ENCODE assay signal across 8 cellular contexts in genomic region chr17:29579866-29580771, GRCh38. TPM values are rescaled to one million over a fixed set of nuclear protein-coding genes. Genes with fewer than 3 reads are reported as not detected.
A peak's percentile ranks its signal among the peaks of the same experiment; 100 is the strongest.
DNase-seq lines count a peak whose midpoint lies in the region; ATAC-seq and TF ChIP-seq lines count a peak whose summit lies in the region.

No MANE protein-coding gene starts in this region.

- TF ChIP-seq CTCF in fibroblast of pulmonary artery (IDR thresholded peaks at IDR 0.05; ENCODE audit: low read length, missing control alignments) (peak; percentile 88), tibial artery (IDR thresholded peaks at IDR 0.05) (peak; percentile 91 to 92)

- H3K4me1 ChIP-seq in tibial artery, result peaks cover 0 to 29% (median 9%) of the 10 kb centered on the region in 4 donors

- peak; percentile 96 for DNase-seq in DMS 273 (lab: John Stamatoyannopoulos, UW; ENCODE audit: unreplicated experiment)
- DNase-seq in KG1 (lab: John Stamatoyannopoulos, UW), result peak; percentile 68
- DNase-seq in RKO (ENCODE audit: low spot score), result peak; percentile 90
- DNase-seq in fibroblast of pulmonary artery (ENCODE audit: low read depth), result peak; percentile 83
- peak in 55 of 56 donors; percentile 23 to 94 (median 81) for DNase-seq in nucleus accumbens (lab: John Stamatoyannopoulos, UW)
- DNase-seq in tibial artery, result peak; percentile 89 to 90

- peak; percentile 66 for ATAC-seq in GM21576 (IDR thresholded peaks at IDR 0.05; ENCODE audit: unreplicated experiment)
- ATAC-seq in activated T-helper 17 cell treated with anti-CD3 and anti-CD28 coated beads, Interleukin-2, amount 50 U/mL, for 72 hours (replicated peaks), result peak; percentile 99

- peaks cover 57% of the 10 kb centered on the region for H3K36me3 Mint-ChIP-seq in activated T-helper 17 cell treated with anti-CD3 and anti-CD28 coated beads, Interleukin-2, amount 50 U/mL, for 72 hours (ENCODE audit: low read depth)

- no peaks in the 10 kb centered on the region for H3K27me3 ChIP-seq in tibial artery

- H3K4me3 Mint-ChIP-seq in activated T-helper 17 cell treated with anti-CD3 and anti-CD28 coated beads, Interleukin-2, amount 50 U/mL, for 72 hours, result peak overlapping the region; percentile 42

- no peaks in the 10 kb centered on the region for H3K27me3 Mint-ChIP-seq in activated T-helper 17 cell treated with anti-CD3 and anti-CD28 coated beads, Interleukin-2, amount 50 U/mL, for 72 hours

- H3K27ac ChIP-seq in tibial artery, result no peak overlapping the region

- intact Hi-C loops in tibial artery (cut with DNase I; ENCODE audit: low total_unique reads), result loop anchor here (5.0 kb wide), 2 partner anchors 32 to 202 kb away; no protein-coding TSS in a partner anchor

- H3K4me3 ChIP-seq in fibroblast of pulmonary artery (replicated peaks; ENCODE audit: low read depth, low read length), result no peak overlapping the region
- no peak overlapping the region for H3K4me3 ChIP-seq in tibial artery

- H3K27ac Mint-ChIP-seq in activated T-helper 17 cell treated with anti-CD3 and anti-CD28 coated beads, Interleukin-2, amount 50 U/mL, for 72 hours, result peak overlapping the region; percentile 83

- H3K4me1 Mint-ChIP-seq in activated T-helper 17 cell treated with anti-CD3 and anti-CD28 coated beads, Interleukin-2, amount 50 U/mL, for 72 hours, result peaks cover 9% of the 10 kb centered on the region

- no peaks in the 10 kb centered on the region for H3K9me3 Mint-ChIP-seq in activated T-helper 17 cell treated with anti-CD3 and anti-CD28 coated beads, Interleukin-2, amount 50 U/mL, for 72 hours

- peaks cover 21 to 79% (median 63%) of the 10 kb centered on the region in 3 donors for H3K36me3 ChIP-seq in tibial artery

- H3K9me3 ChIP-seq in tibial artery, result no peaks in the 10 kb centered on the region

RNA-seq across cellular contexts. Expression of gene GIT1, which starts 9.3 kb away (rescaled TPM):
- 10 to 100 TPM; 52.4 to 65.7 TPM for total RNA-seq in activated T-helper 17 cell treated with anti-CD3 and anti-CD28 coated beads, Interleukin-2, amount 50 U/mL, for 72 hours

RNA-seq across cellular contexts. Expression of gene TP53I13, which starts 11.6 kb away (rescaled TPM):
- total RNA-seq in activated T-helper 17 cell treated with anti-CD3 and anti-CD28 coated beads, Interleukin-2, amount 50 U/mL, for 72 hours, result 10 to 100 TPM; 45.7 to 58.1 TPM

RNA-seq across cellular contexts. Expression of gene ANKRD13B, which starts 12.8 kb away (rescaled TPM):
- 10 to 100 TPM; 10.4 to 27.7 TPM for total RNA-seq in activated T-helper 17 cell treated with anti-CD3 and anti-CD28 coated beads, Interleukin-2, amount 50 U/mL, for 72 hours

RNA-seq across cellular contexts. Expression of gene ABHD15, which starts 13.3 kb away (rescaled TPM):
- 10 to 100 TPM; 10.1 to 15.1 TPM for total RNA-seq in activated T-helper 17 cell treated with anti-CD3 and anti-CD28 coated beads, Interleukin-2, amount 50 U/mL, for 72 hours

RNA-seq across cellular contexts. Expression of gene CORO6, which starts 42.6 kb away (rescaled TPM):
- 10 to 100 TPM in 1 of 2 donors, 1 to 10 TPM in 1; 2.5 to 12.0 TPM for total RNA-seq in activated T-helper 17 cell treated with anti-CD3 and anti-CD28 coated beads, Interleukin-2, amount 50 U/mL, for 72 hours
